9 cellular contexts compared by ENCODE assay signal in genomic region chr1:54200519-54200997, GRCh38. TPM values are rescaled to one million over a fixed set of nuclear protein-coding genes. Genes with fewer than 3 reads are reported as not detected.
A peak's percentile ranks its signal among the peaks of the same experiment; 100 is the strongest.
DNase-seq lines count a peak whose midpoint lies in the region; ATAC-seq and TF ChIP-seq lines count a peak whose summit lies in the region.
"Had no signal": no experiment of that assay in that cellular context is flagged by ENCODE, and none has a peak within 500 bp of the region (broad histone marks: within the 10 kb centered on the region; RNA-seq: fewer than 3 reads in every experiment).

No MANE protein-coding gene starts in this region.

- WGBS in smooth muscle cell (ENCODE audit: low lambda C conversion rate) = 4% methylated on average over 15 of the region's 15 CpGs

- CTCF ChIA-PET in Calu3 (lab: Charles Lee) = interaction anchor here (0.5 to 1.3 kb wide), 11 partner anchors 9 to 601 kb away, joined by 3 to 6 read pairs (median 3); no protein-coding TSS in a partner anchor
- CTCF ChIA-PET in WTC11 (lab: Charles Lee) = interaction anchor here (0.6 to 3.5 kb wide), 7 partner anchors 20 to 289 kb away, joined by 3 to 25 read pairs (median 5); no protein-coding TSS in a partner anchor

- H2AFZ ChIP-seq in smooth muscle cell (ENCODE audit: low read depth) = peak overlapping the region; percentile 86

- H3K4me2 ChIP-seq in smooth muscle cell = peak overlapping the region; percentile 90

- intact Hi-C loops in Calu3 (cut with micrococcal nuclease; ENCODE audit: unreplicated experiment) = loop anchor here (5.0 kb wide), 1 partner anchor 73 kb away; no protein-coding TSS in a partner anchor

- DNase-seq in Calu3 (no peak), WTC11 (ENCODE audit: low spot score) (no peak), right atrium auricular region (ENCODE audit: low spot score) (no peak), smooth muscle cell (lab: John Stamatoyannopoulos, UW; ENCODE audit: unreplicated experiment) (no peak), DMS79 (lab: John Stamatoyannopoulos, UW) (no peak), DMS 273 treated with DMSO at 0.1 percent for 48 hours (lab: John Stamatoyannopoulos, UW) (no peak)
- DNase-seq in activated CD4-positive, alpha-beta T cell treated with anti-CD3 and anti-CD28 coated beads, Interleukin-2, amount 50 U/mL, for 48 hours = no peak

- H3K4me1 ChIP-seq in right atrium auricular region = peaks cover 0 to 23% of the 10 kb centered on the region in 2 donors
- peaks cover 10% of the 10 kb centered on the region for H3K4me1 ChIP-seq in smooth muscle cell (ENCODE audit: low read depth)

- no peak for TF ChIP-seq CTCF in Calu3 (IDR thresholded peaks at IDR 0.05; ENCODE audit: unreplicated experiment)
- no peak for TF ChIP-seq CTCF in WTC11 (IDR thresholded peaks at IDR 0.05)
- no peak for TF ChIP-seq CTCF in right atrium auricular region (IDR thresholded peaks at IDR 0.05)
- no peak for TF ChIP-seq CTCF in smooth muscle cell (IDR thresholded peaks at IDR 0.05; ENCODE audit: borderline replicate concordance, insufficient read depth, poor library complexity, severe bottlenecking)

- H3K9ac ChIP-seq in smooth muscle cell (ENCODE audit: low read depth) = peak overlapping the region; percentile 82

- H3K36me3 ChIP-seq in right atrium auricular region (peaks cover 9% of the 10 kb centered on the region), smooth muscle cell (ENCODE audit: low read depth) (peaks cover 4% of the 10 kb centered on the region)

- peaks cover 33% of the 10 kb centered on the region for H3K79me2 ChIP-seq in smooth muscle cell (ENCODE audit: low read depth)

- H3K27ac Mint-ChIP-seq in Calu3 (ENCODE audit: unreplicated experiment) (peak overlapping the region; percentile 77), WTC11 (peak overlapping the region; percentile 17; the same call in 1 of the 2 replicates)

- peak overlapping the region; percentile 96 for H3K4me3 Mint-ChIP-seq in Calu3 (ENCODE audit: low read depth, unreplicated experiment)
- peak overlapping the region; percentile 86 for H3K4me3 Mint-ChIP-seq in WTC11

- peak overlapping the region; percentile 56 to 85 for H3K27ac ChIP-seq in right atrium auricular region
- H3K27ac ChIP-seq in smooth muscle cell (ENCODE audit: low read depth) = no peak overlapping the region

- H3K36me3 Mint-ChIP-seq in Calu3 (ENCODE audit: insufficient read depth, unreplicated experiment) (peaks cover 34% of the 10 kb centered on the region), WTC11 (peaks cover 16% of the 10 kb centered on the region)

- H3K9me3 Mint-ChIP-seq in Calu3 (ENCODE audit: low read depth, unreplicated experiment) (no peaks in the 10 kb centered on the region), WTC11 (no peaks in the 10 kb centered on the region)

- H3K27me3 ChIP-seq in right atrium auricular region (no peaks in the 10 kb centered on the region), smooth muscle cell (ENCODE audit: low read depth) (no peaks in the 10 kb centered on the region)

- ATAC-seq in HG02588 (IDR thresholded peaks at IDR 0.05; ENCODE audit: unreplicated experiment) (peak; percentile 6), WTC11 (no peak)

- H3K4me3 ChIP-seq in right atrium auricular region (peak overlapping the region; percentile 73 to 94), smooth muscle cell (peak overlapping the region; percentile 90)

- H3K27me3 Mint-ChIP-seq in Calu3 (ENCODE audit: unreplicated experiment) = no peaks in the 10 kb centered on the region
- no peaks in the 10 kb centered on the region for H3K27me3 Mint-ChIP-seq in WTC11 (ENCODE audit: low read depth)

- POLR2A ChIA-PET in WTC11 (lab: Charles Lee) = interaction anchor here (1.1 to 1.5 kb wide), 2 partner anchors 206 to 207 kb away, joined by 4 to 5 read pairs; partner anchors contain the start of gene SSBP3

- H4K20me1 ChIP-seq in smooth muscle cell (ENCODE audit: low read depth) = no peaks in the 10 kb centered on the region

- H3K9me3 ChIP-seq in right atrium auricular region = no peaks in the 10 kb centered on the region
- H3K9me3 ChIP-seq in smooth muscle cell (replicated peaks; ENCODE audit: low read depth) = no peaks in the 10 kb centered on the region

- BruUV-seq in Calu3 (replicated peaks; lab: Mats Ljungman, UMichigan) = TSS peak; percentile 67

- H3K4me1 Mint-ChIP-seq in Calu3 (ENCODE audit: low read depth, unreplicated experiment) = peaks cover 27% of the 10 kb centered on the region
- H3K4me1 Mint-ChIP-seq in WTC11 = peaks cover 17% of the 10 kb centered on the region

- no peaks in the 10 kb centered on the region for H3F3A ChIP-seq in smooth muscle cell (ENCODE audit: low read depth)

TF ChIP-seq in WTC11, 78 proteins besides CTCF, POLR2A, EP300 and RAD21:
- TF ChIP-seq CREB1 (CRISPR knock-in tag; IDR thresholded peaks at IDR 0.05) = no peak
- TF ChIP-seq, protein P1, sequence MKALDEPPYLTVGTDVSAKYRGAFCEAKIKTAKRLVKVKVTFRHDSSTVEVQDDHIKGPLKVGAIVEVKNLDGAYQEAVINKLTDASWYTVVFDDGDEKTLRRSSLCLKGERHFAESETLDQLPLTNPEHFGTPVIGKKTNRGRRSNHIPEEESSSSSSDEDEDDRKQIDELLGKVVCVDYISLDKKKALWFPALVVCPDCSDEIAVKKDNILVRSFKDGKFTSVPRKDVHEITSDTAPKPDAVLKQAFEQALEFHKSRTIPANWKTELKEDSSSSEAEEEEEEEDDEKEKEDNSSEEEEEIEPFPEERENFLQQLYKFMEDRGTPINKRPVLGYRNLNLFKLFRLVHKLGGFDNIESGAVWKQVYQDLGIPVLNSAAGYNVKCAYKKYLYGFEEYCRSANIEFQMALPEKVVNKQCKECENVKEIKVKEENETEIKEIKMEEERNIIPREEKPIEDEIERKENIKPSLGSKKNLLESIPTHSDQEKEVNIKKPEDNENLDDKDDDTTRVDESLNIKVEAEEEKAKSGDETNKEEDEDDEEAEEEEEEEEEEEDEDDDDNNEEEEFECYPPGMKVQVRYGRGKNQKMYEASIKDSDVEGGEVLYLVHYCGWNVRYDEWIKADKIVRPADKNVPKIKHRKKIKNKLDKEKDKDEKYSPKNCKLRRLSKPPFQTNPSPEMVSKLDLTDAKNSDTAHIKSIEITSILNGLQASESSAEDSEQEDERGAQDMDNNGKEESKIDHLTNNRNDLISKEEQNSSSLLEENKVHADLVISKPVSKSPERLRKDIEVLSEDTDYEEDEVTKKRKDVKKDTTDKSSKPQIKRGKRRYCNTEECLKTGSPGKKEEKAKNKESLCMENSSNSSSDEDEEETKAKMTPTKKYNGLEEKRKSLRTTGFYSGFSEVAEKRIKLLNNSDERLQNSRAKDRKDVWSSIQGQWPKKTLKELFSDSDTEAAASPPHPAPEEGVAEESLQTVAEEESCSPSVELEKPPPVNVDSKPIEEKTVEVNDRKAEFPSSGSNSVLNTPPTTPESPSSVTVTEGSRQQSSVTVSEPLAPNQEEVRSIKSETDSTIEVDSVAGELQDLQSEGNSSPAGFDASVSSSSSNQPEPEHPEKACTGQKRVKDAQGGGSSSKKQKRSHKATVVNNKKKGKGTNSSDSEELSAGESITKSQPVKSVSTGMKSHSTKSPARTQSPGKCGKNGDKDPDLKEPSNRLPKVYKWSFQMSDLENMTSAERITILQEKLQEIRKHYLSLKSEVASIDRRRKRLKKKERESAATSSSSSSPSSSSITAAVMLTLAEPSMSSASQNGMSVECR (CRISPR knock-in tag; IDR thresholded peaks at IDR 0.05; ENCODE audit: borderline replicate concordance) = no peak
- TF ChIP-seq FOXK1 (CRISPR knock-in tag; IDR thresholded peaks at IDR 0.05) = no peak
- TF ChIP-seq, protein P2, sequence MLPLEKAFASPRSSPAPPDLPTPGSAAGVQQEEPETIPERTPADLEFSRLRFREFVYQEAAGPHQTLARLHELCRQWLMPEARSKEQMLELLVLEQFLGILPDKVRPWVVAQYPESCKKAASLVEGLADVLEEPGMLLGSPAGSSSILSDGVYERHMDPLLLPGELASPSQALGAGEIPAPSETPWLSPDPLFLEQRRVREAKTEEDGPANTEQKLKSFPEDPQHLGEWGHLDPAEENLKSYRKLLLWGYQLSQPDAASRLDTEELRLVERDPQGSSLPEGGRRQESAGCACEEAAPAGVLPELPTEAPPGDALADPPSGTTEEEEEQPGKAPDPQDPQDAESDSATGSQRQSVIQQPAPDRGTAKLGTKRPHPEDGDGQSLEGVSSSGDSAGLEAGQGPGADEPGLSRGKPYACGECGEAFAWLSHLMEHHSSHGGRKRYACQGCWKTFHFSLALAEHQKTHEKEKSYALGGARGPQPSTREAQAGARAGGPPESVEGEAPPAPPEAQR (CRISPR knock-in tag; IDR thresholded peaks at IDR 0.05) = no peak
- TF ChIP-seq JUN (CRISPR knock-in tag; IDR thresholded peaks at IDR 0.05) = no peak
- TF ChIP-seq NFYB (CRISPR knock-in tag; conservative IDR thresholded peaks at IDR 0.05; ENCODE audit: low read depth) = no peak
- TF ChIP-seq NR2C2 (CRISPR knock-in tag; IDR thresholded peaks at IDR 0.05) = no peak
- TF ChIP-seq, protein P3, sequence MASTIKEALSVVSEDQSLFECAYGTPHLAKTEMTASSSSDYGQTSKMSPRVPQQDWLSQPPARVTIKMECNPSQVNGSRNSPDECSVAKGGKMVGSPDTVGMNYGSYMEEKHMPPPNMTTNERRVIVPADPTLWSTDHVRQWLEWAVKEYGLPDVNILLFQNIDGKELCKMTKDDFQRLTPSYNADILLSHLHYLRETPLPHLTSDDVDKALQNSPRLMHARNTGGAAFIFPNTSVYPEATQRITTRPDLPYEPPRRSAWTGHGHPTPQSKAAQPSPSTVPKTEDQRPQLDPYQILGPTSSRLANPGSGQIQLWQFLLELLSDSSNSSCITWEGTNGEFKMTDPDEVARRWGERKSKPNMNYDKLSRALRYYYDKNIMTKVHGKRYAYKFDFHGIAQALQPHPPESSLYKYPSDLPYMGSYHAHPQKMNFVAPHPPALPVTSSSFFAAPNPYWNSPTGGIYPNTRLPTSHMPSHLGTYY (CRISPR knock-in tag; IDR thresholded peaks at IDR 0.05) = no peak
- TF ChIP-seq ETV6 (CRISPR knock-in tag; IDR thresholded peaks at IDR 0.05) = no peak

RNA-seq across cellular contexts. Expression of gene MRPL37, which starts 0.6 kb away (rescaled TPM):
- total RNA-seq in Calu3 (2022) = 94.2 and 105 TPM in 2 replicates
- 125 to 143 TPM (median 130 TPM) in 3 replicates for total RNA-seq in WTC11 (2021)
- 10 to 100 TPM; 63.1 to 75.9 TPM for total RNA-seq in right atrium auricular region
- 70.9 and 85.5 TPM in 2 replicates for total RNA-seq in smooth muscle cell
- 96.4 and 100.0 TPM in 2 replicates for polyA plus RNA-seq in smooth muscle cell

RNA-seq across cellular contexts. Expression of gene CYB5RL, which starts 0.7 kb away (rescaled TPM):
- total RNA-seq in Calu3 (2022) = 12.9 and 14.5 TPM in 2 replicates
- total RNA-seq in WTC11 (2021) = 13.1 to 14.2 TPM (median 13.4 TPM) in 3 replicates
- 1 to 10 TPM; 2.0 to 3.5 TPM for total RNA-seq in right atrium auricular region
- 1.3 and 1.5 TPM in 2 replicates for total RNA-seq in smooth muscle cell
- polyA plus RNA-seq in smooth muscle cell = 3.2 and 3.8 TPM in 2 replicates

RNA-seq across cellular contexts. Expression of gene CDCP2, which starts 47.8 kb away (rescaled TPM):
- not detected in 2 replicates for total RNA-seq in Calu3 (2022)
- 0.07 TPM in 1 of 3 replicates, not detected in the others for total RNA-seq in WTC11 (2021)
- not detected for total RNA-seq in right atrium auricular region
- total RNA-seq in smooth muscle cell = not detected in 2 replicates
- not detected in 2 replicates for polyA plus RNA-seq in smooth muscle cell
- total RNA-seq: T-helper 2 cell treated with Interferon-gamma antibody and Interleukin-4, amounts not matched to agents 100 ng/mL and 5 ng/mL, for 36 hours had no signal
